In genomic region chr7:82221152-82221674, GRCh38 we compare ENCODE assay signal across 19 cellular contexts.
"Had no signal": no experiment of that assay in that cellular context is flagged by ENCODE, and none has a peak within 500 bp of the region (broad histone marks: within the 10 kb centered on the region; RNA-seq: fewer than 3 reads in every experiment).

No MANE protein-coding gene starts in this region.

- H3K9me3 ChIP-seq: gastroesophageal sphincter, left ventricle myocardium inferior, lower lobe of right lung, pancreas, suprapubic skin, thyroid gland, uterus had no signal

- H3K9ac ChIP-seq: neural progenitor cell had no signal

- H3K36me3 ChIP-seq: gastroesophageal sphincter, left ventricle myocardium inferior, lower lobe of right lung, neural progenitor cell, pancreas, suprapubic skin, thyroid gland, uterus had no signal

- DNase-seq: cortex of kidney; dorsolateral prefrontal cortex; effector CD8-positive, alpha-beta T cell; glutamatergic neuron; left ventricle myocardium inferior; lower lobe of right lung; nucleus accumbens; pancreas; stimulated activated CD4-positive, alpha-beta T cell treated with anti-CD3 and anti-CD28 coated beads, Interleukin-2, amount 100 ng/mL, for 48 hours; stimulated activated naive CD4-positive, alpha-beta T cell treated with Interleukin-2 at 50 U/mL for 16 hours; thyroid gland; uterus had no signal

- H3K27ac ChIP-seq: dorsolateral prefrontal cortex, gastroesophageal sphincter, left ventricle myocardium inferior, lower lobe of right lung, neural progenitor cell, pancreas, suprapubic skin, thyroid gland, uterus had no signal

- H3K4me2 ChIP-seq: neural progenitor cell, smooth muscle cell had no signal

- FAIRE-seq: keratinocyte, pancreas had no signal

- H3K27me3 ChIP-seq: dorsolateral prefrontal cortex, gastroesophageal sphincter, neural progenitor cell, suprapubic skin, thyroid gland, uterus had no signal

- H3K4me3 ChIP-seq: dorsolateral prefrontal cortex, gastroesophageal sphincter, left ventricle myocardium inferior, lower lobe of right lung, neural progenitor cell, pancreas, smooth muscle cell, suprapubic skin, thyroid gland, uterus had no signal

- H2AFZ ChIP-seq: neural progenitor cell had no signal

- H3K4me1 ChIP-seq: gastroesophageal sphincter, left ventricle myocardium inferior, lower lobe of right lung, neural progenitor cell, pancreas, suprapubic skin, thyroid gland, uterus had no signal

- ATAC-seq: gastroesophageal sphincter; lower lobe of right lung; natural killer cell treated with Interleukin-12 subunit alpha and Interleukin-12 subunit beta and Interleukin-15 and Interleukin-18, amount 100 ng/mL, for 72 hours; pancreas; sciatic nerve had no signal
